ENCODE assay signal across 24 cellular contexts in genomic region chr11:128419012-128419767, GRCh38.
DNase-seq lines count a peak whose midpoint lies in the region; TF ChIP-seq lines count a peak whose summit lies in the region.
"Had no signal": no experiment of that assay in that cellular context is flagged by ENCODE, and none has a peak within 500 bp of the region (broad histone marks: within the 10 kb centered on the region; RNA-seq: fewer than 3 reads in every experiment).

No MANE protein-coding gene starts in this region.

- no peak overlapping the region for H3K4me3 Mint-ChIP-seq in CD8-positive, alpha-beta memory T cell
- H3K4me3 Mint-ChIP-seq in immature natural killer cell = peak overlapping the region in 3 of 5 donors; percentile 1 to 58 (median 23)
- no peak overlapping the region for H3K4me3 Mint-ChIP-seq in osteocyte (ENCODE audit: unreplicated experiment)
- H3K4me3 Mint-ChIP-seq: activated CD8-positive, alpha-beta memory T cell treated with anti-CD3 and anti-CD28 coated beads, Interleukin-2, amount 10 ng/mL, durations not matched to agents 7 days and 5 days; activated naive CD4-positive, alpha-beta T cell treated with anti-CD3 and anti-CD28 coated beads, Interleukin-2, amount 10 ng/mL, durations not matched to agents 7 days and 5 days; type B pancreatic cell had no signal

- peaks cover 33% of the 10 kb centered on the region for H3K4me1 ChIP-seq in CD8-positive, alpha-beta memory T cell (ENCODE audit: insufficient read depth, low read length)

- peaks cover 33 to 56% (median 53%) of the 10 kb centered on the region in 3 donors for H3K4me1 Mint-ChIP-seq in CD8-positive, alpha-beta memory T cell
- H3K4me1 Mint-ChIP-seq in immature natural killer cell (peaks cover 48 to 58% of the 10 kb centered on the region in 2 donors), osteocyte (ENCODE audit: unreplicated experiment) (peaks cover 51% of the 10 kb centered on the region)

- TF ChIP-seq POLR2A in GM19193 (IDR thresholded peaks at IDR 0.05; ENCODE audit: extremely low read depth, insufficient read depth, insufficient read length) = peak; percentile 13

- no peak overlapping the region for H3K27ac ChIP-seq in CD8-positive, alpha-beta memory T cell (ENCODE audit: low read depth, low read length)
- H3K27ac ChIP-seq: BLaER1 treated with 17β-estradiol and CSF1 and Interleukin-3, amounts not matched to agents 10 nM and 100 nM; colonic mucosa; VCaP had no signal

- no peaks in the 10 kb centered on the region for H3K9me3 Mint-ChIP-seq in CD8-positive, alpha-beta memory T cell
- no peaks in the 10 kb centered on the region for H3K9me3 Mint-ChIP-seq in immature natural killer cell
- no peaks in the 10 kb centered on the region for H3K9me3 Mint-ChIP-seq in osteocyte (ENCODE audit: unreplicated experiment)
- H3K9me3 Mint-ChIP-seq: activated naive CD4-positive, alpha-beta T cell treated with anti-CD3 and anti-CD28 coated beads, Interleukin-2, amount 10 ng/mL, durations not matched to agents 7 days and 5 days; type B pancreatic cell had no signal

- no peak for TF ChIP-seq CTCF in osteocyte (IDR thresholded peaks at IDR 0.05)

- no peak for DNase-seq in CD8-positive, alpha-beta memory T cell
- DNase-seq in immature natural killer cell (peak; percentile 32 to 36 (median 36)), osteocyte (ENCODE audit: extremely low spot score, unreplicated experiment) (no peak), RPMI8226 (no peak), germinal center (ENCODE audit: low spot score) (no peak)
- no peak for DNase-seq in activated T-cell treated with anti-CD3 and anti-CD28 coated beads, Interleukin-2, amount 50 U/mL, for 48 hours
- DNase-seq: activated CD4-positive, alpha-beta T cell treated with anti-CD3 and anti-CD28 coated beads, Interleukin-2, amount 50 U/mL, for 1 hour; activated CD8-positive, alpha-beta memory T cell treated with anti-CD3 and anti-CD28 coated beads, Interleukin-2, amount 10 ng/mL, durations not matched to agents 7 days and 5 days; activated naive CD4-positive, alpha-beta T cell treated with anti-CD3 and anti-CD28 coated beads, Interleukin-2, amount 10 ng/mL, durations not matched to agents 7 days and 5 days; aorta; colonic mucosa; effector memory CD4-positive, alpha-beta T cell; head of caudate nucleus; NCI-H1092; NCI-H1694 treated with DMSO at 0.1 percent for 48 hours; NCI-H2171 treated with DMSO at 0.1 percent for 48 hours; NCI-H524 treated with DMSO at 0.1 percent for 48 hours; occipital lobe; SHP77 treated with DMSO at 0.1 percent for 48 hours; T-helper 9 cell had no signal

- POLR2A ChIA-PET in CD8-positive, alpha-beta memory T cell (lab: Charles Lee) = interaction anchor here (0.5 kb wide), 1 partner anchor 38 kb away, joined by 3 read pairs; no protein-coding TSS in a partner anchor

- H3K27me3 ChIP-seq in CD8-positive, alpha-beta memory T cell (ENCODE audit: insufficient read depth, low read length, poor library complexity, severe bottlenecking) = no peaks in the 10 kb centered on the region
- H3K27me3 ChIP-seq: BLaER1 treated with 17β-estradiol and CSF1 and Interleukin-3, amounts not matched to agents 10 nM and 100 nM; colonic mucosa had no signal

- peak overlapping the region in 5 of 8 donors; percentile 2 to 78 (median 24) for H3K27ac Mint-ChIP-seq in CD8-positive, alpha-beta memory T cell
- peak overlapping the region; percentile 48 to 93 (median 87) for H3K27ac Mint-ChIP-seq in immature natural killer cell
- H3K27ac Mint-ChIP-seq in osteocyte (ENCODE audit: unreplicated experiment) = peak overlapping the region; percentile 36
- H3K27ac Mint-ChIP-seq: activated CD8-positive, alpha-beta memory T cell treated with anti-CD3 and anti-CD28 coated beads, Interleukin-2, amount 10 ng/mL, durations not matched to agents 7 days and 5 days; activated naive CD4-positive, alpha-beta T cell treated with anti-CD3 and anti-CD28 coated beads, Interleukin-2, amount 10 ng/mL, durations not matched to agents 7 days and 5 days; type B pancreatic cell had no signal

- CTCF ChIA-PET in CD8-positive, alpha-beta memory T cell (lab: Charles Lee) = interaction anchor here (1.3 kb wide), 1 partner anchor 16 kb away, joined by 5 read pairs; no protein-coding TSS in a partner anchor

- no peaks in the 10 kb centered on the region for H3K27me3 Mint-ChIP-seq in CD8-positive, alpha-beta memory T cell
- H3K27me3 Mint-ChIP-seq in immature natural killer cell (ENCODE audit: low read depth in 3 of 3) (peaks cover 5 to 11% (median 10%) of the 10 kb centered on the region in 3 donors), osteocyte (ENCODE audit: unreplicated experiment) (no peaks in the 10 kb centered on the region)
- H3K27me3 Mint-ChIP-seq: activated CD8-positive, alpha-beta memory T cell treated with anti-CD3 and anti-CD28 coated beads, Interleukin-2, amount 10 ng/mL, durations not matched to agents 7 days and 5 days; activated naive CD4-positive, alpha-beta T cell treated with anti-CD3 and anti-CD28 coated beads, Interleukin-2, amount 10 ng/mL, durations not matched to agents 7 days and 5 days had no signal

- H3K4me3 ChIP-seq in CD8-positive, alpha-beta memory T cell (ENCODE audit: low read length) = no peak overlapping the region
- H3K4me3 ChIP-seq: BLaER1 treated with 17β-estradiol and CSF1 and Interleukin-3, amounts not matched to agents 10 nM and 100 nM; colonic mucosa had no signal

- H3K36me3 Mint-ChIP-seq in CD8-positive, alpha-beta memory T cell = peaks cover 0 to 1% (median 0%) of the 10 kb centered on the region in 3 donors
- H3K36me3 Mint-ChIP-seq in immature natural killer cell (no peaks in the 10 kb centered on the region), osteocyte (ENCODE audit: unreplicated experiment) (no peaks in the 10 kb centered on the region)
- H3K36me3 Mint-ChIP-seq: activated naive CD4-positive, alpha-beta T cell treated with anti-CD3 and anti-CD28 coated beads, Interleukin-2, amount 10 ng/mL, durations not matched to agents 7 days and 5 days; type B pancreatic cell had no signal

- no peaks in the 10 kb centered on the region for H3K9me3 ChIP-seq in CD8-positive, alpha-beta memory T cell (ENCODE audit: low read length)
- H3K9me3 ChIP-seq: BLaER1 treated with 17β-estradiol and CSF1 and Interleukin-3, amounts not matched to agents 10 nM and 100 nM; colonic mucosa had no signal

- no peaks in the 10 kb centered on the region for H3K36me3 ChIP-seq in CD8-positive, alpha-beta memory T cell (ENCODE audit: insufficient read depth, low read length)
- H3K36me3 ChIP-seq: BLaER1 treated with 17β-estradiol and CSF1 and Interleukin-3, amounts not matched to agents 10 nM and 100 nM; colonic mucosa had no signal

Comparison
In these comparisons a context has a peak if more than half of its experiments do, and no peak if none do; other contexts are left out.
1. DNase-seq: peak in immature natural killer cell (3 of 3); none in CD8-positive, alpha-beta memory T cell (0 of 5), osteocyte (single experiment), RPMI8226 (single experiment), germinal center (single experiment) and activated T-cell treated with anti-CD3 and anti-CD28 coated beads, Interleukin-2, amount 50 U/mL, for 48 hours (0 of 2).
2. H3K27ac Mint-ChIP-seq: peak in every context shown above with its lines; median percentile 87 in immature natural killer cell; 36 in osteocyte; 24 in CD8-positive, alpha-beta memory T cell.
3. H3K4me3 Mint-ChIP-seq: peak in immature natural killer cell (3 of 5); none in CD8-positive, alpha-beta memory T cell (0 of 7) and osteocyte (single experiment).